2 cellular contexts compared by ENCODE assay signal in genomic region chr11:3831378-3832239, GRCh38.
TF ChIP-seq lines count a peak whose summit lies in the region.

No MANE protein-coding gene starts in this region.

TF ChIP-seq in IMR-90, 13 proteins besides CTCF, POLR2A, EP300 and RAD21:
- TF ChIP-seq MAFK (IDR thresholded peaks at IDR 0.05; ENCODE audit: low read depth, low read length) (no peak), RCOR1 (IDR thresholded peaks at IDR 0.05; ENCODE audit: insufficient replicate concordance, low read length) (no peak), MAZ (IDR thresholded peaks at IDR 0.05; ENCODE audit: borderline replicate concordance, low read depth, low read length) (no peak), MXI1 (IDR thresholded peaks at IDR 0.05; ENCODE audit: borderline replicate concordance, low read depth, low read length) (no peak), FOS (IDR thresholded peaks at IDR 0.05; ENCODE audit: low read depth, low read length) (no peak), BHLHE40 (IDR thresholded peaks at IDR 0.05; ENCODE audit: low read depth, low read length) (no peak), CHD1 (IDR thresholded peaks at IDR 0.05; ENCODE audit: low read depth, low read length) (no peak), SMC3 (IDR thresholded peaks at IDR 0.05; ENCODE audit: low read depth, low read length) (no peak)

TF ChIP-seq in endothelial cell of umbilical vein, 7 proteins besides CTCF, POLR2A, EP300 and RAD21:
- no peak for TF ChIP-seq FOS (IDR thresholded peaks at IDR 0.05; ENCODE audit: borderline replicate concordance, insufficient read depth, low read length)
- no peak for TF ChIP-seq POLR2AphosphoS5 (IDR thresholded peaks at IDR 0.05; ENCODE audit: insufficient read depth, low read depth, low read length)
- TF ChIP-seq, protein P1, sequence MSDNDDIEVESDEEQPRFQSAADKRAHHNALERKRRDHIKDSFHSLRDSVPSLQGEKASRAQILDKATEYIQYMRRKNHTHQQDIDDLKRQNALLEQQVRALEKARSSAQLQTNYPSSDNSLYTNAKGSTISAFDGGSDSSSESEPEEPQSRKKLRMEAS (IDR thresholded peaks at IDR 0.05; ENCODE audit: insufficient read depth, insufficient read length): no peak
- TF ChIP-seq GATA2 (IDR thresholded peaks at IDR 0.05; ENCODE audit: insufficient read depth, insufficient read length, low read depth, low read length): no peak
- no peak for TF ChIP-seq EZH2 (IDR thresholded peaks at IDR 0.05; ENCODE audit: borderline replicate concordance, low read depth, low read length, severe bottlenecking)
- no peak for TF ChIP-seq MYC (IDR thresholded peaks at IDR 0.05; ENCODE audit: low read depth, low read length)
- no peak for TF ChIP-seq JUN (IDR thresholded peaks at IDR 0.05; ENCODE audit: borderline replicate concordance, insufficient read depth, insufficient read length, low read depth)
